ENCODE assay signal across 1 cellular context in genomic region chr16:50806099-50807062, GRCh38.
TF ChIP-seq lines count a peak whose summit lies in the region.

No MANE protein-coding gene starts in this region.

TF ChIP-seq in H1, 55 proteins besides CTCF, POLR2A, EP300 and RAD21 (continued from another document):
- peak; percentile 13 for TF ChIP-seq CHD7 (IDR thresholded peaks at IDR 0.05; ENCODE audit: insufficient replicate concordance, low read length)
- TF ChIP-seq HDAC2 (IDR thresholded peaks at IDR 0.05; ENCODE audit: borderline replicate concordance in 1 of 2, low read depth in 2 of 2, low read length in 2 of 2): no peak
- no peak for TF ChIP-seq BRCA1 (IDR thresholded peaks at IDR 0.05; ENCODE audit: low read depth, low read length)
- no peak for TF ChIP-seq MAFK (IDR thresholded peaks at IDR 0.05; ENCODE audit: low read depth, low read length)
- peak; percentile 51 for TF ChIP-seq YY1 (IDR thresholded peaks at IDR 0.05; ENCODE audit: low read depth, low read length)
- no peak for TF ChIP-seq JUND (IDR thresholded peaks at IDR 0.05; ENCODE audit: low read length)
- TF ChIP-seq TEAD4 (IDR thresholded peaks at IDR 0.05; ENCODE audit: low read depth, low read length): peak; percentile 55; the same call in 1 of the 2 replicates
- TF ChIP-seq GTF2F1 (IDR thresholded peaks at IDR 0.05; ENCODE audit: borderline replicate concordance, low read depth, low read length): no peak
- no peak for TF ChIP-seq CTBP2 (IDR thresholded peaks at IDR 0.05; ENCODE audit: borderline replicate concordance, insufficient read depth, insufficient read length, low read length)
- TF ChIP-seq ASH2L (IDR thresholded peaks at IDR 0.05; ENCODE audit: low read length): peak; percentile 49
- no peak for TF ChIP-seq HDAC6 (IDR thresholded peaks at IDR 0.05; ENCODE audit: low read depth, low read length)
